ENCODE assay signal across 27 cellular contexts in the genomic region with DNA sequence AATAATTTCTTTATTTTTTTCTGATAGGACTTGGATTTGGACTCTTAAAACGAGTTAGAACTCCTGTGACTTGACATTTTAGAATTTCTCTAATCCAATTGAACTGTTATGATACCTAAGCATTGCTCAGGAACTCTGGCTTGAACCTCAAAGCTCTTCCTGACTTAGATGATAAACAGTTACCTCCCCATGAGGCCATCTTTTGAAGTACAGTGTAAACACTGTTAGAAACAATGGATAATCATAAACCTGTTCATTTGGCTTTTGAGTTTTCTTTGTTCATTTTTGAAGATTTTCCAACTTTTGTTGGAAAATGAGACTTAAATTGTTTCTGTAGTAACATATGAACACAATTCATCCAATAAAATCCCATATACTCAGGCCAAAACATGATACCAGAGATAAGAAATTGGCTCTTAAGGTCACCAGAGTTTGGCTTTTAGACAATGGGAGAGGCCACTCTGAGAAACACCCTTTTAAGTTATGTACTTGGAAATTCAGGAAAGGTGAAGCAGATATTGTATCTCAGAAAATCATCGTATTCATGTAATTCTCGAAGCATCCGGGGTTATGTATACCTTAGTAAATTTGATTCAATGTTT. TPM values are rescaled to one million over a fixed set of nuclear protein-coding genes. Genes with fewer than 3 reads are reported as not detected.
"Had no signal": no experiment of that assay in that cellular context is flagged by ENCODE, and none has a peak within 500 bp of the region (broad histone marks: within the 10 kb centered on the region; RNA-seq: fewer than 3 reads in every experiment).

No MANE protein-coding gene starts in this region.

- H3K27me3 ChIP-seq: ascending aorta, body of pancreas had no signal

- H3K4me1 ChIP-seq: ascending aorta, body of pancreas had no signal

- H3K36me3 ChIP-seq: ascending aorta had no signal

- ATAC-seq: activated CD8-positive, alpha-beta memory T cell treated with anti-CD3 and anti-CD28 coated beads, Interleukin-2, amount 10 ng/mL, durations not matched to agents 7 days and 5 days; body of pancreas; PC-3; T-cell had no signal

- DNase-seq: activated B cell treated with CpG ODN at 0.5 μM for 24 hours; activated CD4-positive, alpha-beta T cell treated with anti-CD3 and anti-CD28 coated beads for 1 hour; activated CD4-positive, alpha-beta T cell treated with anti-CD3 and anti-CD28 coated beads, Interleukin-2, amount 10 ng/mL, durations not matched to agents 24 days and 14 days; activated CD4-positive, alpha-beta T cell treated with anti-CD3 and anti-CD28 coated beads, Interleukin-2, amount 50 U/mL, for 48 hours; activated CD8-positive, alpha-beta memory T cell treated with anti-CD3 and anti-CD28 coated beads, Interleukin-2, amount 10 ng/mL, durations not matched to agents 7 days and 5 days; activated effector memory CD4-positive, alpha-beta T cell treated with Interleukin-2 at 50 U/mL for 16 hours; activated naive CD4-positive, alpha-beta T cell; activated T-cell treated with anti-CD3 and anti-CD28 coated beads, Interleukin-2, amount 50 U/mL, for 24 hours; body of pancreas; central memory CD4-positive, alpha-beta T cell; KG1; NCI-H1092; NCI-H1436; NCI-H1694 treated with DMSO at 0.1 percent for 48 hours; NCI-H2081; NCI-H2171; NCI-H2227 treated with DMSO at 0.1 percent for 48 hours; NCI-H446 treated with DMSO at 0.1 percent for 48 hours; NCI-H524 treated with DMSO at 0.1 percent for 48 hours; NK-92 treated with Interleukin-12 subunit alpha and Interleukin-12 subunit beta, amount 100 ng/mL, for 24 hours; PC-3; T-cell; T-helper 2 cell; T1000 had no signal

- H3K27ac ChIP-seq: ascending aorta, body of pancreas, SK-N-MC had no signal

- FAIRE-seq: bronchial epithelial cell had no signal

- H3K9me3 ChIP-seq: ascending aorta, body of pancreas had no signal

- H3K4me3 ChIP-seq: ascending aorta, body of pancreas, SK-N-MC had no signal

RNA-seq across cellular contexts. Expression of a gene that starts 59.6 kb away (rescaled TPM):
- total RNA-seq: bronchial epithelial cell had no signal
